11 cellular contexts compared by ENCODE assay signal in genomic region chr4:153233761-153234371, GRCh38. TPM values are rescaled to one million over a fixed set of nuclear protein-coding genes. Genes with fewer than 3 reads are reported as not detected.
DNase-seq lines count a peak whose midpoint lies in the region; ATAC-seq, FAIRE-seq and TF ChIP-seq lines count a peak whose summit lies in the region.
"Had no signal": no experiment of that assay in that cellular context is flagged by ENCODE, and none has a peak within 500 bp of the region (broad histone marks: within the 10 kb centered on the region; RNA-seq: fewer than 3 reads in every experiment).

No MANE protein-coding gene starts in this region.

- no peak for TF ChIP-seq POLR2A in uterus (IDR thresholded peaks at IDR 0.05)

- TF ChIP-seq CTCF in keratinocyte (optimal IDR thresholded peaks at IDR 0.05 in 1 of 3, IDR thresholded peaks at IDR 0.05 in 1 of 3, conservative IDR thresholded peaks at IDR 0.05 in 1 of 3; ENCODE audit: extremely low read depth in 1 of 3, insufficient read depth in 2 of 3, low read length in 3 of 3), result no peak
- TF ChIP-seq CTCF in uterus (IDR thresholded peaks at IDR 0.05), result no peak

- H3K27me3 ChIP-seq in adipocyte (replicated peaks; ENCODE audit: control insufficient read depth, insufficient read depth, low read length), result no peaks in the 10 kb centered on the region
- H3K27me3 ChIP-seq in keratinocyte (ENCODE audit: control insufficient read depth, extremely low read depth, insufficient read depth, low read length), result no peaks in the 10 kb centered on the region
- no peaks in the 10 kb centered on the region for H3K27me3 ChIP-seq in uterus
- H3K27me3 ChIP-seq: brain microvascular endothelial cell had no signal

- peak; percentile 97 for FAIRE-seq in keratinocyte (lab: Jason Lieb, UNC)

- H3K36me3 ChIP-seq in adipocyte (ENCODE audit: control insufficient read depth, insufficient read depth, low read length, severe bottlenecking), result no peaks in the 10 kb centered on the region
- H3K36me3 ChIP-seq in keratinocyte (ENCODE audit: control insufficient read depth in 2 of 2, extremely low read depth in 1 of 2, insufficient read depth in 2 of 2, low read length in 2 of 2), result no peaks in the 10 kb centered on the region
- H3K36me3 ChIP-seq in uterus, result no peaks in the 10 kb centered on the region
- H3K36me3 ChIP-seq: brain microvascular endothelial cell had no signal

- H3K9ac ChIP-seq in adipocyte (ENCODE audit: low read length) (no peak overlapping the region), keratinocyte (ENCODE audit: control insufficient read depth, extremely low read depth, insufficient read depth, low read length) (no peak overlapping the region)

- no peaks in the 10 kb centered on the region for H3K9me3 ChIP-seq in adipocyte (ENCODE audit: control insufficient read depth, low read length)
- H3K9me3 ChIP-seq in keratinocyte (ENCODE audit: control insufficient read depth, low read depth, low read length), result no peaks in the 10 kb centered on the region
- H3K9me3 ChIP-seq in uterus, result no peaks in the 10 kb centered on the region

- peaks cover 21% of the 10 kb centered on the region for H3K4me1 ChIP-seq in adipocyte (ENCODE audit: control insufficient read depth, insufficient read depth, low read length)
- H3K4me1 ChIP-seq in keratinocyte (ENCODE audit: control insufficient read depth, extremely low read depth, insufficient read depth, low read length), result peaks cover 28% of the 10 kb centered on the region
- H3K4me1 ChIP-seq in uterus, result peaks cover 0 to 17% of the 10 kb centered on the region in 2 donors

- intact Hi-C loops in uterus (cut with DNase I; ENCODE audit: low total_unique reads), result no loop called here

- peaks cover 3% of the 10 kb centered on the region for H3K79me2 ChIP-seq in keratinocyte (ENCODE audit: control insufficient read depth, insufficient read depth, low read length)

- H3K27ac ChIP-seq in keratinocyte (ENCODE audit: control insufficient read depth, insufficient read depth, low read length) (no peak overlapping the region), uterus (no peak overlapping the region)
- H3K27ac ChIP-seq: brain microvascular endothelial cell, WERI-Rb-1 had no signal

- no peaks in the 10 kb centered on the region for H3K9me1 ChIP-seq in keratinocyte (ENCODE audit: control insufficient read depth, extremely low read depth, insufficient read depth, low read length)

- peak overlapping the region; percentile 88 for H3K4me2 ChIP-seq in keratinocyte (ENCODE audit: control insufficient read depth, extremely low read depth, insufficient read depth, low read depth, low read length)

- H2AFZ ChIP-seq in keratinocyte (ENCODE audit: control insufficient read depth, low read length), result no peak overlapping the region

- ATAC-seq in HG03432 (IDR thresholded peaks at IDR 0.05; ENCODE audit: unreplicated experiment), result no peak
- ATAC-seq: naive thymus-derived CD4-positive, alpha-beta T cell had no signal

- H3K4me3 ChIP-seq in adipocyte (ENCODE audit: low read length), result peak overlapping the region; percentile 12
- H3K4me3 ChIP-seq in keratinocyte (ENCODE audit: control insufficient read depth in 2 of 3, extremely low read depth in 1 of 3, insufficient read depth in 2 of 3, low read depth in 1 of 3, low read length in 3 of 3), result peak overlapping the region in 2 of 3 experiments; percentile 45 to 54
- H3K4me3 ChIP-seq in uterus, result no peak overlapping the region

- no peaks in the 10 kb centered on the region for H4K20me1 ChIP-seq in keratinocyte (ENCODE audit: control insufficient read depth, extremely low read depth, insufficient read depth, low read length)

- dilution Hi-C loops in keratinocyte (cut with MboI; ENCODE audit: extremely low pct_ligation_motif_present, low sequenced_read_pairs), result no loop called here

- DNase-seq in NCI-H748 (lab: John Stamatoyannopoulos, UW; ENCODE audit: unreplicated experiment) (peak; percentile 3), NCI-H748 treated with DMSO at 0.1 percent for 48 hours (lab: John Stamatoyannopoulos, UW) (no peak), adipocyte (ENCODE audit: low read depth) (peak; percentile 93), keratinocyte (ENCODE audit: low read depth, low spot score) (peak; percentile 84), uterus (peak; percentile 26 to 57), NCI-H526 treated with DMSO at 0.1 percent for 48 hours (lab: John Stamatoyannopoulos, UW) (no peak), NCI-H82 treated with DMSO at 0.1 percent for 48 hours (lab: John Stamatoyannopoulos, UW; ENCODE audit: unreplicated experiment) (no peak)
- DNase-seq: brain microvascular endothelial cell; naive thymus-derived CD4-positive, alpha-beta T cell; WERI-Rb-1 had no signal

RNA-seq across cellular contexts. Expression of gene TRIM2, which starts 29.6 kb away (rescaled TPM):
- polyA plus RNA-seq in keratinocyte, result 9.0 to 12.2 TPM (median 10.6 TPM) in 3 replicates
- 1.9 TPM for polyA plus RNA-seq in keratinocyte (2011; ENCODE audit: low read depth)
- polyA plus RNA-seq in keratinocyte (2011; cell fraction: cytosol; rRNA removed), result 7.8 and 11.6 TPM in 2 replicates
- 11.4 and 12.4 TPM in 2 replicates for polyA plus RNA-seq in keratinocyte (2011; cell fraction: nucleus; rRNA removed)
- polyA plus RNA-seq in keratinocyte (2012; ENCODE audit: low replicate concordance), result 5.1 and 7.5 TPM in 2 replicates
- 29.5 to 42.4 TPM (median 38.2 TPM) in 3 replicates for polyA minus RNA-seq in keratinocyte
- 28.0 TPM for polyA minus RNA-seq in keratinocyte (2011; cell fraction: cytosol; rRNA and poly(A)+ RNA removed)
- 26.3 and 37.5 TPM in 2 replicates for polyA minus RNA-seq in keratinocyte (2011; cell fraction: nucleus; rRNA and poly(A)+ RNA removed)
- 100 to 1,000 TPM in 1 of 4 donors, 10 to 100 TPM in 3; 25.9 to 121 (median 45.6) TPM for total RNA-seq in uterus

Comparison
In these comparisons a context has a peak if more than half of its experiments do, and no peak if none do; other contexts are left out.
1. DNase-seq: peak in NCI-H748 (single experiment), adipocyte (single experiment), keratinocyte (single experiment) and uterus (2 of 2); none in NCI-H748 treated with DMSO at 0.1 percent for 48 hours (single experiment), NCI-H526 treated with DMSO at 0.1 percent for 48 hours (single experiment) and NCI-H82 treated with DMSO at 0.1 percent for 48 hours (single experiment).
2. H3K4me3 ChIP-seq: peak in adipocyte (single experiment) and keratinocyte (2 of 3); none in uterus (0 of 2).